Comparison of ENCODE assay signal across 11 cellular contexts in genomic region chr17:50221500-50222480, GRCh38. TPM values are rescaled to one million over a fixed set of nuclear protein-coding genes. Genes with fewer than 3 reads are reported as not detected.
DNase-seq lines count a peak whose midpoint lies in the region; ATAC-seq, FAIRE-seq and TF ChIP-seq lines count a peak whose summit lies in the region.
"Had no signal": no experiment of that assay in that cellular context is flagged by ENCODE, and none has a peak within 500 bp of the region (broad histone marks: within the 10 kb centered on the region; RNA-seq: fewer than 3 reads in every experiment).

No MANE protein-coding gene starts in this region.

- CTCF ChIA-PET in mammary epithelial cell (lab: Charles Lee; ENCODE audit: low non-redundant PET): no interaction called here

- BruUV-seq in mammary epithelial cell (replicated peaks; lab: Mats Ljungman, UMichigan): no TSS peak

- dilution Hi-C loops in mammary epithelial cell (cut with HindIII; ENCODE audit: low sequenced_read_pairs): no loop called here

- intact Hi-C loops in mammary epithelial cell (cut with micrococcal nuclease): no loop called here

- in situ Hi-C loops in mammary epithelial cell (cut with MboI; ENCODE audit: low sequenced_read_pairs in 2 of 2): loop anchor here in 1 of 2 donors (25.0 kb wide), 1 partner anchor 266 kb away; the partner anchor contains the start of gene RSAD1

- H3K9ac ChIP-seq in mammary epithelial cell (ENCODE audit: insufficient read depth, low read length): peak overlapping the region; percentile 93

- peak overlapping the region; percentile 63 for H2AFZ ChIP-seq in mammary epithelial cell (ENCODE audit: low read depth, low read length)

- H3K79me2 ChIP-seq in mammary epithelial cell (ENCODE audit: insufficient read depth, low read length): no peaks in the 10 kb centered on the region

- TF ChIP-seq CTCF in mammary epithelial cell (conservative IDR thresholded peaks at IDR 0.05 in 1 of 2, IDR thresholded peaks at IDR 0.05 in 1 of 2; ENCODE audit: extremely low read depth in 1 of 2, insufficient read depth in 1 of 2, low read depth in 1 of 2, low read length in 2 of 2): no peak
- no peak for TF ChIP-seq CTCF in D721Med (IDR thresholded peaks at IDR 0.05; ENCODE audit: insufficient read depth, missing control alignments)

- H3K27me3 ChIP-seq in MG63 (no peaks in the 10 kb centered on the region), mammary epithelial cell (ENCODE audit: insufficient read depth, low read length) (no peaks in the 10 kb centered on the region)

- H3K9me3 ChIP-seq in MG63 (peaks cover 13% of the 10 kb centered on the region), mammary epithelial cell (replicated peaks; ENCODE audit: insufficient read depth, low read length) (peaks cover 5% of the 10 kb centered on the region)

- no peaks in the 10 kb centered on the region for H4K20me1 ChIP-seq in mammary epithelial cell (ENCODE audit: insufficient read depth, low read length)

- H3K4me2 ChIP-seq in mammary epithelial cell (ENCODE audit: insufficient read depth, low read depth, low read length): peak overlapping the region; percentile 62

- ATAC-seq in GM18502 (IDR thresholded peaks at IDR 0.05; ENCODE audit: poor library complexity, unreplicated experiment): no peak
- ATAC-seq: natural killer cell had no signal

- FAIRE-seq in D721Med (lab: Jason Lieb, UNC): no peak

- peak overlapping the region; percentile 99 for H3K27ac ChIP-seq in mammary epithelial cell (ENCODE audit: insufficient read depth, low read depth, low read length)

- H3K4me3 ChIP-seq in MG63 (no peak overlapping the region), mammary epithelial cell (replicated peaks in 1 of 3; ENCODE audit: insufficient read depth in 1 of 3, low read depth in 2 of 3, low read length in 3 of 3) (no peak overlapping the region)

- DNase-seq in AML-193 (lab: John Stamatoyannopoulos, UW) (peak; percentile 47 to 59), MG63 (peak; percentile 94), mammary epithelial cell (peak; percentile 91), myocyte (ENCODE audit: low read depth) (peak; percentile 71), NCI-H2081 treated with DMSO at 0.1 percent for 48 hours (lab: John Stamatoyannopoulos, UW) (no peak), D721Med (ENCODE audit: insufficient read length, low spot score) (no peak), DMS79 (lab: John Stamatoyannopoulos, UW) (no peak)
- DNase-seq: DMS79 treated with DMSO at 0.1 percent for 48 hours, natural killer cell, SW 1271 had no signal

- WGBS in mammary epithelial cell (ENCODE audit: low coverage, missing lambda C conversion rate): 22% methylated on average over 10 of the region's 10 CpGs

- H3K36me3 ChIP-seq in MG63: no peaks in the 10 kb centered on the region
- H3K36me3 ChIP-seq in mammary epithelial cell (ENCODE audit: insufficient read depth, low read length): no peaks in the 10 kb centered on the region

- peaks cover 53% of the 10 kb centered on the region for H3K4me1 ChIP-seq in mammary epithelial cell (ENCODE audit: insufficient read depth, low read length)

RNA-seq across cellular contexts. Expression of gene COL1A1, which starts 20.4 kb away (rescaled TPM):
- total RNA-seq in MG63 (2014; rRNA removed; shearing (Covaris generic); ENCODE audit: low replicate concordance): 261 and 431 TPM in 2 replicates
- total RNA-seq in mammary epithelial cell (10 to 100 TPM in 1 of 2 donors, 1 to 10 TPM in 1; 9.2 to 14.2 TPM), myocyte (604 and 719 TPM in 2 replicates)
- 1.8 TPM for polyA plus RNA-seq in mammary epithelial cell
- 11.4 TPM for polyA minus RNA-seq in mammary epithelial cell
- polyA plus RNA-seq in myocyte (2012): 15,153 TPM

RNA-seq across cellular contexts. Expression of gene TMEM92, which starts 52.5 kb away (rescaled TPM):
- total RNA-seq in MG63 (2014; rRNA removed; shearing (Covaris generic); ENCODE audit: low replicate concordance): not detected in 2 replicates
- under 1 TPM in 1 of 2 donors, not detected in 1; under 0.01 TPM for total RNA-seq in mammary epithelial cell
- 1.3 TPM for polyA plus RNA-seq in mammary epithelial cell
- 3.0 TPM for polyA minus RNA-seq in mammary epithelial cell
- total RNA-seq in myocyte: not detected in 2 replicates
- 0.58 TPM for polyA plus RNA-seq in myocyte (2012)
- total RNA-seq: natural killer cell had no signal

RNA-seq across cellular contexts. Expression of gene SGCA, which starts 56.0 kb away (rescaled TPM):
- 1.1 TPM in 1 of 2 replicates, not detected in the other for total RNA-seq in MG63 (2014; rRNA removed; shearing (Covaris generic); ENCODE audit: low replicate concordance)
- total RNA-seq in mammary epithelial cell (not detected), myocyte (428 and 447 TPM in 2 replicates)
- polyA plus RNA-seq in mammary epithelial cell: not detected
- not detected for polyA minus RNA-seq in mammary epithelial cell
- polyA plus RNA-seq in myocyte (2012): 303 TPM
- total RNA-seq: natural killer cell had no signal

Comparison
In these comparisons a context has a peak if more than half of its experiments do, and no peak if none do; other contexts are left out.
1. DNase-seq: peak in AML-193 (2 of 2), MG63 (single experiment), mammary epithelial cell (single experiment) and myocyte (single experiment); none in NCI-H2081 treated with DMSO at 0.1 percent for 48 hours (single experiment), D721Med (single experiment) and DMS79 (single experiment).
2. RNA of gene COL1A1, which starts 20.4 kb away (total RNA-seq): 604 to 719 TPM in myocyte and 261 to 431 TPM in MG63; 9.2 to 14.2 TPM in mammary epithelial cell; every median in the first group is over 10 times any median in the second.
3. RNA of gene SGCA, which starts 56.0 kb away (total RNA-seq): 428 to 447 TPM in myocyte; 1.1 TPM in MG63 and not detected in mammary epithelial cell; every median in the first group is over 100 times any median in the second.